1 cellular context compared by ENCODE assay signal in the genomic region with DNA sequence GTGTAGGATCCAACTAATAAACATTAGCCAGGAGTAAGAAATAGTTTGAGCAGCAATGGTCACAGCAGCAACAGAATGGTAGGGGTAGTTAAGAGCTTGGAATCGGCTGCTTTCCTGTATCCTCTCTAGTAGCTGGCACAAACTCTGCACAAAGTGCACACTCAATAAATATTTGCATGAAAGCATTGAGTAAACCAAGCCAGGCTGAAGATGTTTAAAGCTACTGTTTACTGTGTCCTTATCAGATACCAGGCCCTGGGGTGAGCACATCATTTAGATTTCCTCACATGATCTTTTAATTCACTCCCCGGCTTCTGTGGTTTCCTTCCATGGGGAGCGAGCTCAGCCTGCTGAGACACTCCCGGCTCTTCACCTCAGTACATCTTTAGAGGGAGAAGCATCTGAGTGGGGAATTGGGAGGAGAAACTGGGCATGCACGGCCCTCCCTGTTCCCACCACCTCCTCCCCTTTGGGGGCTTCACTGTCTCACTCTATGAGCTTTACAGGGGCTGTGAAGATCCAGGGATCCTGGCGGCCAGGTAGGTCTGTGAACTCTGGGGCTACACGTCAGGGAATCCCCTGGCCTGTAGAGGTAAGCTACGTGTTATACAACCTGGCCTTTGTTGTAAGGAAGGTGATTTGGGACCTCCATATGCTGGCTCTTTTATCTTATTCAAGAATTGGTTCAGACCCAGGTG.
TF ChIP-seq lines count a peak whose summit lies in the region.

No MANE protein-coding gene starts in this region.

TF ChIP-seq in HepG2, 621 proteins besides CTCF, POLR2A, EP300 and RAD21 (continued from another document and continues in another):
- TF ChIP-seq, protein P1, sequence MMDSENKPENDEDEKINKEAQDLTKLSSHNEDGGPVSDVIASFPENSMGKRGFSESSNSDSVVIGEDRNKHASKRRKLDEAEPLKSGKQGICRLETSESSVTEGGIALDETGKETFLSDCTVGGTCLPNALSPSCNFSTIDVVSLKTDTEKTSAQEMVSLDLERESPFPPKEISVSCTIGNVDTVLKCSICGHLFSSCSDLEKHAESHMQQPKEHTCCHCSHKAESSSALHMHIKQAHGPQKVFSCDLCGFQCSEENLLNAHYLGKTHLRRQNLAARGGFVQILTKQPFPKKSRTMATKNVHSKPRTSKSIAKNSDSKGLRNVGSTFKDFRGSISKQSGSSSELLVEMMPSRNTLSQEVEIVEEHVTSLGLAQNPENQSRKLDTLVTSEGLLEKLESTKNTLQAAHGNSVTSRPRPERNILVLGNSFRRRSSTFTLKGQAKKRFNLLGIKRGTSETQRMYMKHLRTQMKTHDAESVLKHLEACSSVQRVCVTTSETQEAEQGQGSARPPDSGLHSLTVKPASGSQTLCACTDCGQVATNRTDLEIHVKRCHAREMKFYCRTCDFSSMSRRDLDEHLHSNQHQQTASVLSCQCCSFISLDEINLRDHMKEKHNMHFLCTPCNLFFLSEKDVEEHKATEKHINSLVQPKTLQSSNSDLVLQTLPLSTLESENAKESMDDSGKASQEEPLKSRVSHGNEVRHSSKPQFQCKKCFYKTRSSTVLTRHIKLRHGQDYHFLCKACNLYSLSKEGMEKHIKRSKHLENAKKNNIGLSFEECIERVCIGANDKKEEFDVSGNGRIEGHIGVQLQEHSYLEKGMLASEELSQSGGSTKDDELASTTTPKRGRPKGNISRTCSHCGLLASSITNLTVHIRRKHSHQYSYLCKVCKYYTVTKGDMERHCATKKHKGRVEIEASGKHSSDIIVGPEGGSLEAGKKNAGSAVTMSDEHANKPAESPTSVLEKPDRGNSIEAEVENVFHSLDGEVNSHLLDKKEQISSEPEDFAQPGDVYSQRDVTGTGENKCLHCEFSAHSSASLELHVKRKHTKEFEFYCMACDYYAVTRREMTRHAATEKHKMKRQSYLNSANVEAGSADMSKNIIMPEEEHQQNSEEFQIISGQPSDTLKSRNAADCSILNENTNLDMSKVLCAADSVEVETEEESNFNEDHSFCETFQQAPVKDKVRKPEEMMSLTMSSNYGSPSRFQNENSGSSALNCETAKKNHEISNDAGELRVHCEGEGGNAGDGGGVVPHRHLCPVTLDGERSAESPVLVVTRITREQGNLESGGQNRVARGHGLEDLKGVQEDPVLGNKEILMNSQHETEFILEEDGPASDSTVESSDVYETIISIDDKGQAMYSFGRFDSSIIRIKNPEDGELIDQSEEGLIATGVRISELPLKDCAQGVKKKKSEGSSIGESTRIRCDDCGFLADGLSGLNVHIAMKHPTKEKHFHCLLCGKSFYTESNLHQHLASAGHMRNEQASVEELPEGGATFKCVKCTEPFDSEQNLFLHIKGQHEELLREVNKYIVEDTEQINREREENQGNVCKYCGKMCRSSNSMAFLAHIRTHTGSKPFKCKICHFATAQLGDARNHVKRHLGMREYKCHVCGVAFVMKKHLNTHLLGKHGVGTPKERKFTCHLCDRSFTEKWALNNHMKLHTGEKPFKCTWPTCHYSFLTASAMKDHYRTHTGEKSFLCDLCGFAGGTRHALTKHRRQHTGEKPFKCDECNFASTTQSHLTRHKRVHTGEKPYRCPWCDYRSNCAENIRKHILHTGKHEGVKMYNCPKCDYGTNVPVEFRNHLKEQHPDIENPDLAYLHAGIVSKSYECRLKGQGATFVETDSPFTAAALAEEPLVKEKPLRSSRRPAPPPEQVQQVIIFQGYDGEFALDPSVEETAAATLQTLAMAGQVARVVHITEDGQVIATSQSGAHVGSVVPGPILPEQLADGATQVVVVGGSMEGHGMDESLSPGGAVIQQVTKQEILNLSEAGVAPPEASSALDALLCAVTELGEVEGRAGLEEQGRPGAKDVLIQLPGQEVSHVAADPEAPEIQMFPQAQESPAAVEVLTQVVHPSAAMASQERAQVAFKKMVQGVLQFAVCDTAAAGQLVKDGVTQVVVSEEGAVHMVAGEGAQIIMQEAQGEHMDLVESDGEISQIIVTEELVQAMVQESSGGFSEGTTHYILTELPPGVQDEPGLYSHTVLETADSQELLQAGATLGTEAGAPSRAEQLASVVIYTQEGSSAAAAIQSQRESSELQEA (CRISPR knock-in tag; IDR thresholded peaks at IDR 0.05; ENCODE audit: not compliant biosample characterization): no peak
- no peak for TF ChIP-seq PITX1 (CRISPR knock-in tag; IDR thresholded peaks at IDR 0.05)
- TF ChIP-seq, protein P2, sequence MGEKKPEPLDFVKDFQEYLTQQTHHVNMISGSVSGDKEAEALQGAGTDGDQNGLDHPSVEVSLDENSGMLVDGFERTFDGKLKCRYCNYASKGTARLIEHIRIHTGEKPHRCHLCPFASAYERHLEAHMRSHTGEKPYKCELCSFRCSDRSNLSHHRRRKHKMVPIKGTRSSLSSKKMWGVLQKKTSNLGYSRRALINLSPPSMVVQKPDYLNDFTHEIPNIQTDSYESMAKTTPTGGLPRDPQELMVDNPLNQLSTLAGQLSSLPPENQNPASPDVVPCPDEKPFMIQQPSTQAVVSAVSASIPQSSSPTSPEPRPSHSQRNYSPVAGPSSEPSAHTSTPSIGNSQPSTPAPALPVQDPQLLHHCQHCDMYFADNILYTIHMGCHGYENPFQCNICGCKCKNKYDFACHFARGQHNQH (CRISPR knock-in tag; IDR thresholded peaks at IDR 0.05): no peak
- TF ChIP-seq FOXA3 (CRISPR knock-in tag; IDR thresholded peaks at IDR 0.05): peak; percentile 88
- TF ChIP-seq ZNF724P (CRISPR knock-in tag; IDR thresholded peaks at IDR 0.05; ENCODE audit: borderline replicate concordance): no peak
- TF ChIP-seq, protein P3, sequence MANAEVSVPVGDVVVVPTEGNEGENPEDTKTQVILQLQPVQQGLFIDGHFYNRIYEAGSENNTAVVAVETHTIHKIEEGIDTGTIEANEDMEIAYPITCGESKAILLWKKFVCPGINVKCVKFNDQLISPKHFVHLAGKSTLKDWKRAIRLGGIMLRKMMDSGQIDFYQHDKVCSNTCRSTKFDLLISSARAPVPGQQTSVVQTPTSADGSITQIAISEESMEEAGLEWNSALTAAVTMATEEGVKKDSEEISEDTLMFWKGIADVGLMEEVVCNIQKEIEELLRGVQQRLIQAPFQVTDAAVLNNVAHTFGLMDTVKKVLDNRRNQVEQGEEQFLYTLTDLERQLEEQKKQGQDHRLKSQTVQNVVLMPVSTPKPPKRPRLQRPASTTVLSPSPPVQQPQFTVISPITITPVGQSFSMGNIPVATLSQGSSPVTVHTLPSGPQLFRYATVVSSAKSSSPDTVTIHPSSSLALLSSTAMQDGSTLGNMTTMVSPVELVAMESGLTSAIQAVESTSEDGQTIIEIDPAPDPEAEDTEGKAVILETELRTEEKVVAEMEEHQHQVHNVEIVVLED (CRISPR knock-in tag; IDR thresholded peaks at IDR 0.05; ENCODE audit: borderline replicate concordance): no peak
- TF ChIP-seq ZNF251 (CRISPR knock-in tag; IDR thresholded peaks at IDR 0.05): no peak
- TF ChIP-seq NFKB2 (CRISPR knock-in tag; IDR thresholded peaks at IDR 0.05; ENCODE audit: borderline replicate concordance): no peak
- no peak for TF ChIP-seq ZNF839 (CRISPR knock-in tag; IDR thresholded peaks at IDR 0.05; ENCODE audit: borderline replicate concordance)
- peak; percentile 80 for TF ChIP-seq ARID5B (CRISPR knock-in tag; IDR thresholded peaks at IDR 0.05)
- no peak for TF ChIP-seq BRF2 (CRISPR knock-in tag; IDR thresholded peaks at IDR 0.05)
- TF ChIP-seq FOXP1 (IDR thresholded peaks at IDR 0.05): no peak
- TF ChIP-seq FOXP1 (CRISPR knock-in tag; IDR thresholded peaks at IDR 0.05): peak; percentile 81
- no peak for TF ChIP-seq NFE2L1 (CRISPR knock-in tag; IDR thresholded peaks at IDR 0.05; ENCODE audit: borderline replicate concordance)
- TF ChIP-seq, protein P4, sequence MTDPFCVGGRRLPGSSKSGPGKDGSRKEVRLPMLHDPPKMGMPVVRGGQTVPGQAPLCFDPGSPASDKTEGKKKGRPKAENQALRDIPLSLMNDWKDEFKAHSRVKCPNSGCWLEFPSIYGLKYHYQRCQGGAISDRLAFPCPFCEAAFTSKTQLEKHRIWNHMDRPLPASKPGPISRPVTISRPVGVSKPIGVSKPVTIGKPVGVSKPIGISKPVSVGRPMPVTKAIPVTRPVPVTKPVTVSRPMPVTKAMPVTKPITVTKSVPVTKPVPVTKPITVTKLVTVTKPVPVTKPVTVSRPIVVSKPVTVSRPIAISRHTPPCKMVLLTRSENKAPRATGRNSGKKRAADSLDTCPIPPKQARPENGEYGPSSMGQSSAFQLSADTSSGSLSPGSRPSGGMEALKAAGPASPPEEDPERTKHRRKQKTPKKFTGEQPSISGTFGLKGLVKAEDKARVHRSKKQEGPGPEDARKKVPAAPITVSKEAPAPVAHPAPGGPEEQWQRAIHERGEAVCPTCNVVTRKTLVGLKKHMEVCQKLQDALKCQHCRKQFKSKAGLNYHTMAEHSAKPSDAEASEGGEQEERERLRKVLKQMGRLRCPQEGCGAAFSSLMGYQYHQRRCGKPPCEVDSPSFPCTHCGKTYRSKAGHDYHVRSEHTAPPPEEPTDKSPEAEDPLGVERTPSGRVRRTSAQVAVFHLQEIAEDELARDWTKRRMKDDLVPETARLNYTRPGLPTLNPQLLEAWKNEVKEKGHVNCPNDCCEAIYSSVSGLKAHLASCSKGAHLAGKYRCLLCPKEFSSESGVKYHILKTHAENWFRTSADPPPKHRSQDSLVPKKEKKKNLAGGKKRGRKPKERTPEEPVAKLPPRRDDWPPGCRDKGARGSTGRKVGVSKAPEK (CRISPR knock-in tag; IDR thresholded peaks at IDR 0.05; ENCODE audit: borderline replicate concordance): no peak
- no peak for TF ChIP-seq ZBTB42 (CRISPR knock-in tag; IDR thresholded peaks at IDR 0.05)
- TF ChIP-seq ZNF772 (CRISPR knock-in tag; IDR thresholded peaks at IDR 0.05): no peak
- no peak for TF ChIP-seq PHF20 (CRISPR knock-in tag; IDR thresholded peaks at IDR 0.05)
- no peak for TF ChIP-seq ZNF720 (CRISPR knock-in tag; IDR thresholded peaks at IDR 0.05)
- TF ChIP-seq GPN1 (CRISPR knock-in tag; IDR thresholded peaks at IDR 0.05; ENCODE audit: borderline replicate concordance): no peak
- TF ChIP-seq PRMT3 (CRISPR knock-in tag; IDR thresholded peaks at IDR 0.05; ENCODE audit: borderline replicate concordance, low read depth): no peak
- no peak for TF ChIP-seq FOXC1 (CRISPR knock-in tag; IDR thresholded peaks at IDR 0.05; ENCODE audit: borderline replicate concordance)
- no peak for TF ChIP-seq HES4 (CRISPR knock-in tag; IDR thresholded peaks at IDR 0.05; ENCODE audit: borderline replicate concordance)
- TF ChIP-seq, protein P5, sequence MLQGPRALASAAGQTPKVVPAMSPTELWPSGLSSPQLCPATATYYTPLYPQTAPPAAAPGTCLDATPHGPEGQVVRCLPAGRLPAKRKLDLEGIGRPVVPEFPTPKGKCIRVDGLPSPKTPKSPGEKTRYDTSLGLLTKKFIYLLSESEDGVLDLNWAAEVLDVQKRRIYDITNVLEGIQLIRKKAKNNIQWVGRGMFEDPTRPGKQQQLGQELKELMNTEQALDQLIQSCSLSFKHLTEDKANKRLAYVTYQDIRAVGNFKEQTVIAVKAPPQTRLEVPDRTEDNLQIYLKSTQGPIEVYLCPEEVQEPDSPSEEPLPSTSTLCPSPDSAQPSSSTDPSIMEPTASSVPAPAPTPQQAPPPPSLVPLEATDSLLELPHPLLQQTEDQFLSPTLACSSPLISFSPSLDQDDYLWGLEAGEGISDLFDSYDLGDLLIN (CRISPR knock-in tag; IDR thresholded peaks at IDR 0.05; ENCODE audit: borderline replicate concordance): no peak
- no peak for TF ChIP-seq ZNF382 (CRISPR knock-in tag; IDR thresholded peaks at IDR 0.05; ENCODE audit: borderline replicate concordance)
- peak; percentile 61 for TF ChIP-seq FOXA1 (IDR thresholded peaks at IDR 0.05)
- TF ChIP-seq FOXA1 (CRISPR knock-in tag; IDR thresholded peaks at IDR 0.05): peak; percentile 74; the same call in 1 of the 2 replicates
- TF ChIP-seq GMEB2 (CRISPR knock-in tag; IDR thresholded peaks at IDR 0.05; ENCODE audit: low read depth): no peak
- TF ChIP-seq, protein P6, sequence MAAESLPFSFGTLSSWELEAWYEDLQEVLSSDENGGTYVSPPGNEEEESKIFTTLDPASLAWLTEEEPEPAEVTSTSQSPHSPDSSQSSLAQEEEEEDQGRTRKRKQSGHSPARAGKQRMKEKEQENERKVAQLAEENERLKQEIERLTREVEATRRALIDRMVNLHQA (CRISPR knock-in tag; IDR thresholded peaks at IDR 0.05): no peak
- no peak for TF ChIP-seq ZNF746 (CRISPR knock-in tag; IDR thresholded peaks at IDR 0.05)
- TF ChIP-seq ZNF33B (CRISPR knock-in tag; IDR thresholded peaks at IDR 0.05): no peak
- no peak for TF ChIP-seq ZNF180 (CRISPR knock-in tag; IDR thresholded peaks at IDR 0.05; ENCODE audit: borderline replicate concordance, low read depth)
- TF ChIP-seq SMARCC2 (IDR thresholded peaks at IDR 0.05): no peak
